ENCODE assay signal across 12 cellular contexts in genomic region chr15:91258436-91258779, GRCh38.
DNase-seq lines count a peak whose midpoint lies in the region; ATAC-seq and TF ChIP-seq lines count a peak whose summit lies in the region.
"Had no signal": no experiment of that assay in that cellular context is flagged by ENCODE, and none has a peak within 500 bp of the region (broad histone marks: within the 10 kb centered on the region; RNA-seq: fewer than 3 reads in every experiment).

No MANE protein-coding gene starts in this region.

- DNase-seq in ACHN (peak; percentile 20), G401 (ENCODE audit: low spot score) (peak; percentile 53), NB4 (ENCODE audit: low read depth) (peak; percentile 95), brain microvascular endothelial cell (no peak), GM19238 (ENCODE audit: insufficient read length, low spot score) (no peak)
- DNase-seq: activated T-cell treated with anti-CD3 and anti-CD28 coated beads, Interleukin-2, amount 50 U/mL, for 1 hour; glutamatergic neuron; SHP77; sigmoid colon had no signal

- in situ Hi-C loops in ACHN (cut with HindIII; ENCODE audit: low pct_ligation_motif_present, low pct_unique_long_range_greater_than_20kb, low sequenced_read_pairs) (loop anchor here (25.0 kb wide), 1 partner anchor 196 kb away; no protein-coding TSS in a partner anchor), G401 (cut with HindIII; ENCODE audit: low sequenced_read_pairs) (no loop called here), brain microvascular endothelial cell (cut with HindIII; ENCODE audit: low pct_ligation_motif_present, low sequenced_read_pairs) (no loop called here)

- peak; percentile 63 for TF ChIP-seq CTCF in NB4 (IDR thresholded peaks at IDR 0.05; ENCODE audit: low read depth, low read length)
- TF ChIP-seq CTCF in brain microvascular endothelial cell (IDR thresholded peaks at IDR 0.05; ENCODE audit: low read depth, low read length, missing control alignments), result peak; percentile 13

- H3K4me3 ChIP-seq in NB4 (ENCODE audit: low read depth, low read length), result peak overlapping the region; percentile 5
- H3K4me3 ChIP-seq in brain microvascular endothelial cell (ENCODE audit: low read depth, low read length), result no peak overlapping the region
- H3K4me3 ChIP-seq: sigmoid colon had no signal

- ATAC-seq in HG03457 (IDR thresholded peaks at IDR 0.05; ENCODE audit: unreplicated experiment), result no peak
- no peak for ATAC-seq in HG02981 (IDR thresholded peaks at IDR 0.05; ENCODE audit: unreplicated experiment)
- ATAC-seq in GM21526 (IDR thresholded peaks at IDR 0.05; ENCODE audit: low FRiP score, unreplicated experiment), result no peak

- no peak overlapping the region for H3K27ac ChIP-seq in brain microvascular endothelial cell
- H3K27ac ChIP-seq: sigmoid colon had no signal

- TF ChIP-seq POLR2A in NB4 (IDR thresholded peaks at IDR 0.05; ENCODE audit: extremely low read depth, insufficient read length), result no peak

- H3K27me3 ChIP-seq in brain microvascular endothelial cell (replicated peaks), result no peaks in the 10 kb centered on the region
- H3K27me3 ChIP-seq: sigmoid colon had no signal

- H3K36me3 ChIP-seq in brain microvascular endothelial cell (replicated peaks), result no peaks in the 10 kb centered on the region
- H3K36me3 ChIP-seq: sigmoid colon had no signal

Comparison
In these comparisons a context has a peak if more than half of its experiments do, and no peak if none do; other contexts are left out.
1. DNase-seq: peak in ACHN (single experiment), G401 (single experiment) and NB4 (single experiment); none in brain microvascular endothelial cell (single experiment) and GM19238 (single experiment).